In genomic region chr19:58134244-58134643, GRCh38 we compare ENCODE assay signal across 19 cellular contexts. TPM values are rescaled to one million over a fixed set of nuclear protein-coding genes. Genes with fewer than 3 reads are reported as not detected.
A peak's percentile ranks its signal among the peaks of the same experiment; 100 is the strongest.
DNase-seq lines count a peak whose midpoint lies in the region; ATAC-seq, FAIRE-seq and TF ChIP-seq lines count a peak whose summit lies in the region.
"Had no signal": no experiment of that assay in that cellular context is flagged by ENCODE, and none has a peak within 500 bp of the region (broad histone marks: within the 10 kb centered on the region; RNA-seq: fewer than 3 reads in every experiment).

No MANE protein-coding gene starts in this region.

- POLR2A ChIA-PET in K562 (lab: Yijun Ruan, JAX), result no interaction called here
- POLR2A ChIA-PET in naive thymus-derived CD4-positive, alpha-beta T cell (lab: Charles Lee), result interaction anchor here (0.7 kb wide), 1 partner anchor 498 kb away, joined by 3 read pairs; no protein-coding TSS in a partner anchor

- H3K4me2 ChIP-seq in BLaER1 treated with 17β-estradiol and CSF1 and Interleukin-3, amounts not matched to agents 10 nM and 100 nM, result no peak overlapping the region
- H3K4me2 ChIP-seq in K562 (ENCODE audit: insufficient read depth, low read length), result no peak overlapping the region

- intact Hi-C loops in K562 (cut with micrococcal nuclease), result no loop called here
- intact Hi-C loops in naive thymus-derived CD4-positive, alpha-beta T cell (cut with micrococcal nuclease), result no loop called here

- 8% methylated on average over 1 of the region's 1 CpG for WGBS in K562 (ENCODE audit: insufficient coverage, low coverage, missing lambda C conversion rate)

- no peak for TF ChIP-seq EP300 in K562 (IDR thresholded peaks at IDR 0.05; ENCODE audit: low read length)

- in situ Hi-C loops in K562 (cut with MboI), result no loop called here

- H3K4me1 ChIP-seq in BLaER1 treated with 17β-estradiol and CSF1 and Interleukin-3, amounts not matched to agents 10 nM and 100 nM, result no peaks in the 10 kb centered on the region
- H3K4me1 ChIP-seq in K562 (replicated peaks in 1 of 2; ENCODE audit: control insufficient read depth in 2 of 2, insufficient read depth in 2 of 2, low read length in 2 of 2), result no peaks in the 10 kb centered on the region
- no peaks in the 10 kb centered on the region for H3K4me1 ChIP-seq in muscle layer of duodenum (ENCODE audit: control insufficient read depth in 1 of 2, insufficient read depth in 2 of 2, low read length in 2 of 2)
- H3K4me1 ChIP-seq in thoracic aorta (ENCODE audit: control insufficient read depth in 1 of 2, low read depth in 2 of 2), result no peaks in the 10 kb centered on the region
- H3K4me1 ChIP-seq in naive thymus-derived CD4-positive, alpha-beta T cell (ENCODE audit: control insufficient read depth in 2 of 2, insufficient read depth in 2 of 2, low read length in 2 of 2), result no peaks in the 10 kb centered on the region

- H3K4me1 Mint-ChIP-seq in naive thymus-derived CD4-positive, alpha-beta T cell, result peaks cover 0 to 7% (median 0%) of the 10 kb centered on the region in 7 donors
- H3K4me1 Mint-ChIP-seq: CD14-positive monocyte, H9 had no signal

- CTCF ChIA-PET in K562 (lab: Yijun Ruan, JAX; ENCODE audit: low intra/inter-chr PET ratio), result no interaction called here
- CTCF ChIA-PET in naive thymus-derived CD4-positive, alpha-beta T cell (lab: Charles Lee), result interaction anchor here (0.6 kb wide), 1 partner anchor 250 kb away, joined by 4 read pairs; no protein-coding TSS in a partner anchor

- H3K27ac ChIP-seq in BLaER1 treated with 17β-estradiol and CSF1 and Interleukin-3, amounts not matched to agents 10 nM and 100 nM, result no peak overlapping the region
- H3K27ac ChIP-seq in K562 (ENCODE audit: extremely low read depth, low read depth, low read length) (no peak overlapping the region), muscle layer of duodenum (ENCODE audit: low read length) (no peak overlapping the region), thoracic aorta (no peak overlapping the region)
- no peak overlapping the region for H3K27ac ChIP-seq in naive thymus-derived CD4-positive, alpha-beta T cell (ENCODE audit: low read depth, low read length)
- H3K27ac ChIP-seq: HL-60 had no signal

- peak overlapping the region in 6 of 10 experiments; percentile 4 to 37 (median 14); a peak in 5 of 20 replicates for H3K4me3 ChIP-seq in BLaER1 treated with 17β-estradiol and CSF1 and Interleukin-3, amounts not matched to agents 10 nM and 100 nM
- H3K4me3 ChIP-seq in K562 (no peak overlapping the region), muscle layer of duodenum (ENCODE audit: low read depth in 1 of 2, low read length in 2 of 2) (peak overlapping the region; percentile 13 to 70), thoracic aorta (peak overlapping the region; percentile 17)
- H3K4me3 ChIP-seq in naive thymus-derived CD4-positive, alpha-beta T cell (ENCODE audit: low read length), result no peak overlapping the region

- H3K9me3 Mint-ChIP-seq in naive thymus-derived CD4-positive, alpha-beta T cell, result peaks cover 14 to 97% (median 78%) of the 10 kb centered on the region in 11 donors

- TF ChIP-seq POLR2A in K562 (conservative IDR thresholded peaks at IDR 0.05), result no peak

- DNase-seq in K562 (ENCODE audit: extremely low read depth in 1 of 4, low spot score in 3 of 4), result no peak
- no peak for DNase-seq in thoracic aorta (ENCODE audit: low spot score)
- no peak for DNase-seq in pons (ENCODE audit: low spot score)
- no peak for DNase-seq in NCI-H510A treated with DMSO at 0.1 percent for 48 hours (lab: John Stamatoyannopoulos, UW)
- no peak for DNase-seq in naive thymus-derived CD4-positive, alpha-beta T cell
- DNase-seq: AML-193; CD4-positive, alpha-beta memory T cell; DMS153; DMS79 treated with DMSO at 0.1 percent for 48 hours; GF-D8; H9; IMR-90; KBM-7 had no signal

- TF ChIP-seq CTCF in K562 (IDR thresholded peaks at IDR 0.05 in 2 of 3, conservative IDR thresholded peaks at IDR 0.05 in 1 of 3; ENCODE audit: insufficient read depth in 2 of 3, low read depth in 1 of 3, low read length in 3 of 3) (no peak), thoracic aorta (IDR thresholded peaks at IDR 0.05) (no peak)

- H3K9me3 ChIP-seq in BLaER1 treated with 17β-estradiol and CSF1 and Interleukin-3, amounts not matched to agents 10 nM and 100 nM (replicated peaks in 1 of 11), result peaks cover 100% of the 10 kb centered on the region in 11 experiments
- peaks cover 4% of the 10 kb centered on the region for H3K9me3 ChIP-seq in K562 (replicated peaks; ENCODE audit: control insufficient read depth, insufficient read depth, low read depth, low read length)
- peaks cover 71 to 97% of the 10 kb centered on the region in 2 donors for H3K9me3 ChIP-seq in muscle layer of duodenum (ENCODE audit: control insufficient read depth in 1 of 2, low read length in 2 of 2)
- peaks cover 100% of the 10 kb centered on the region for H3K9me3 ChIP-seq in thoracic aorta
- peaks cover 8 to 86% (median 47%) of the 10 kb centered on the region in 3 experiments for H3K9me3 ChIP-seq in naive thymus-derived CD4-positive, alpha-beta T cell (ENCODE audit: control insufficient read depth in 2 of 3, low read length in 3 of 3)

- H3K27me3 ChIP-seq in BLaER1 treated with 17β-estradiol and CSF1 and Interleukin-3, amounts not matched to agents 10 nM and 100 nM, result no peaks in the 10 kb centered on the region
- H3K27me3 ChIP-seq in K562 (ENCODE audit: control insufficient read depth in 2 of 2, insufficient read depth in 2 of 2, low read length in 2 of 2), result no peaks in the 10 kb centered on the region
- H3K27me3 ChIP-seq in muscle layer of duodenum (ENCODE audit: low read depth, low read length), result no peaks in the 10 kb centered on the region
- no peaks in the 10 kb centered on the region for H3K27me3 ChIP-seq in thoracic aorta (replicated peaks; ENCODE audit: insufficient read depth)
- H3K27me3 ChIP-seq in naive thymus-derived CD4-positive, alpha-beta T cell (ENCODE audit: control insufficient read depth in 2 of 2, insufficient read depth in 2 of 2, low read length in 2 of 2), result no peaks in the 10 kb centered on the region

- ATAC-seq in K562 (no peak), thoracic aorta (ENCODE audit: insufficient number of reproducible peaks, low FRiP score, low read depth) (no peak)
- ATAC-seq in naive thymus-derived CD4-positive, alpha-beta T cell, result no peak

- peaks cover 45 to 94% (median 85%) of the 10 kb centered on the region in 5 donors for H3K36me3 Mint-ChIP-seq in naive thymus-derived CD4-positive, alpha-beta T cell

- no peaks in the 10 kb centered on the region for H3K9me1 ChIP-seq in K562 (ENCODE audit: control insufficient read depth, insufficient read depth, low read length)

- no peak overlapping the region for H2AFZ ChIP-seq in K562 (ENCODE audit: low read depth, low read length)

- H3K27ac Mint-ChIP-seq in naive thymus-derived CD4-positive, alpha-beta T cell, result no peak overlapping the region
- H3K27ac Mint-ChIP-seq: CD14-positive monocyte; CD4-positive, alpha-beta memory T cell; H9 had no signal

- peaks cover 98 to 100% (median 100%) of the 10 kb centered on the region in 11 experiments for H3K36me3 ChIP-seq in BLaER1 treated with 17β-estradiol and CSF1 and Interleukin-3, amounts not matched to agents 10 nM and 100 nM
- no peaks in the 10 kb centered on the region for H3K36me3 ChIP-seq in K562 (ENCODE audit: control insufficient read depth, insufficient read depth, low read length)
- peaks cover 30 to 98% of the 10 kb centered on the region in 2 donors for H3K36me3 ChIP-seq in muscle layer of duodenum (ENCODE audit: control insufficient read depth in 1 of 2, insufficient read depth in 2 of 2, low read length in 2 of 2)
- H3K36me3 ChIP-seq in thoracic aorta, result peaks cover 94% of the 10 kb centered on the region
- peaks cover 9 to 98% (median 11%) of the 10 kb centered on the region in 3 experiments for H3K36me3 ChIP-seq in naive thymus-derived CD4-positive, alpha-beta T cell (ENCODE audit: control insufficient read depth in 2 of 3, insufficient read depth in 3 of 3, low read length in 3 of 3)

- H4K20me1 ChIP-seq in BLaER1 treated with 17β-estradiol and CSF1 and Interleukin-3, amounts not matched to agents 10 nM and 100 nM, result no peaks in the 10 kb centered on the region
- H4K20me1 ChIP-seq in K562 (replicated peaks; ENCODE audit: control insufficient read depth, insufficient read depth, low read length), result no peaks in the 10 kb centered on the region

- H3K4me3 Mint-ChIP-seq in naive thymus-derived CD4-positive, alpha-beta T cell, result peak overlapping the region in 2 of 10 donors; percentile 9 to 39
- H3K4me3 Mint-ChIP-seq: CD14-positive monocyte had no signal

- H3K79me2 ChIP-seq in K562 (ENCODE audit: control insufficient read depth, insufficient read depth, low read length), result no peaks in the 10 kb centered on the region

- TF ChIP-seq RAD21 in K562 (CRISPR knock-in tag; conservative IDR thresholded peaks at IDR 0.05 in 1 of 2, IDR thresholded peaks at IDR 0.05 in 1 of 2), result no peak

- no peak overlapping the region for H3K9ac ChIP-seq in BLaER1 treated with 17β-estradiol and CSF1 and Interleukin-3, amounts not matched to agents 10 nM and 100 nM
- no peak overlapping the region for H3K9ac ChIP-seq in K562 (ENCODE audit: insufficient read depth in 1 of 2, low read depth in 2 of 2, low read length in 2 of 2)

- no TSS peak for BruUV-seq in K562 (replicated peaks; lab: Mats Ljungman, UMichigan)

- H3K27me3 Mint-ChIP-seq in naive thymus-derived CD4-positive, alpha-beta T cell, result no peaks in the 10 kb centered on the region
- H3K27me3 Mint-ChIP-seq: CD4-positive, alpha-beta memory T cell had no signal

- FAIRE-seq in K562 (lab: Jason Lieb, UNC), result no peak
- FAIRE-seq: A204.1, H1 had no signal

RNA-seq across cellular contexts. Expression of gene ZNF329, which starts 16.3 kb away (rescaled TPM):
- 3.1 and 5.2 TPM in 2 replicates for total RNA-seq in K562 (2011; cell fraction: chromatin; rRNA removed; ENCODE audit: low replicate concordance)
- total RNA-seq in K562 (2011; cell fraction: nucleolus; rRNA removed), result 3.5 and 4.1 TPM in 2 replicates
- 2.5 and 3.8 TPM in 2 replicates for total RNA-seq in K562 (2011; cell fraction: nucleoplasm; rRNA removed)
- 2.0 TPM in 2 replicates for total RNA-seq in K562 (2014; rRNA removed)
- total RNA-seq in K562 (2014; rRNA removed; fragmentation: Illumina TruSeq; extraction: Trizol), result 3.6 and 4.2 TPM in 2 replicates
- 3.0 and 3.3 TPM in 2 replicates for total RNA-seq in K562 (2015; rRNA removed; fragmentation: Illumina TruSeq; extraction: Trizol)
- 2.2 TPM in 2 replicates for total RNA-seq in K562 (2021)
- polyA plus RNA-seq in K562 (2011; rRNA removed), result 1.2 and 2.4 TPM in 2 replicates
- polyA plus RNA-seq in K562 (2011; cell fraction: cytosol; rRNA removed), result 0.80 and 0.95 TPM in 2 replicates
- polyA plus RNA-seq in K562 (2011; cell fraction: nucleus; rRNA removed), result 0.55 and 0.87 TPM in 2 replicates
- 1.4 and 2.7 TPM in 2 replicates for polyA plus RNA-seq in K562 (2012)
- polyA plus RNA-seq in K562 (2014; fragmentation: Illumina TruSeq; extraction: Trizol), result 2.1 and 2.2 TPM in 2 replicates
- polyA plus RNA-seq in K562 (2014; fragmentation: Nextera tagmentation; extraction: Ambion mirVana), result 1 to 10 TPM in 1 of 2 experiments, under 1 TPM in 1; 0.21 to 1.0 TPM
- 1.2 and 2.0 TPM in 2 replicates for polyA plus RNA-seq in K562 (2014; rRNA removed)
- polyA minus RNA-seq in K562 (2011; rRNA and poly(A)+ RNA removed), result 2.1 and 4.2 TPM in 2 replicates
- 2.0 TPM in 1 of 2 replicates, not detected in the other for polyA minus RNA-seq in K562 (2011; cell fraction: cytosol; rRNA and poly(A)+ RNA removed)
- polyA minus RNA-seq in K562 (2011; cell fraction: nucleus; rRNA and poly(A)+ RNA removed), result 0.67 and 1.00 TPM in 2 replicates
- total RNA-seq in thoracic aorta, result 10 to 100 TPM in 1 of 2 donors, 1 to 10 TPM in 1; 6.8 to 10.6 TPM
- 10 to 100 TPM in 3 of 5 experiments, 1 to 10 TPM in 2; 2.8 to 17.1 (median 15.1) TPM for total RNA-seq in naive thymus-derived CD4-positive, alpha-beta T cell
- 10 to 100 TPM in 1 of 2 donors, 1 to 10 TPM in 1; 8.2 to 12.6 TPM for polyA plus RNA-seq in naive thymus-derived CD4-positive, alpha-beta T cell

RNA-seq across cellular contexts. Expression of gene ZSCAN18, which starts 36.2 kb away (rescaled TPM):
- 0.97 and 1.7 TPM in 2 replicates for total RNA-seq in K562 (2011; cell fraction: chromatin; rRNA removed; ENCODE audit: low replicate concordance)
- 1.2 and 2.0 TPM in 2 replicates for total RNA-seq in K562 (2011; cell fraction: nucleolus; rRNA removed)
- 1.2 and 2.1 TPM in 2 replicates for total RNA-seq in K562 (2011; cell fraction: nucleoplasm; rRNA removed)
- total RNA-seq in K562 (2014; rRNA removed), result 0.23 and 0.65 TPM in 2 replicates
- total RNA-seq in K562 (2014; rRNA removed; fragmentation: Illumina TruSeq; extraction: Trizol), result 0.07 and 0.35 TPM in 2 replicates
- total RNA-seq in K562 (2015; rRNA removed; fragmentation: Illumina TruSeq; extraction: Trizol), result 0.14 and 0.30 TPM in 2 replicates
- 0.81 and 1.0 TPM in 2 replicates for total RNA-seq in K562 (2021)
- 0.38 and 0.43 TPM in 2 replicates for polyA plus RNA-seq in K562 (2011; rRNA removed)
- 0.21 and 0.43 TPM in 2 replicates for polyA plus RNA-seq in K562 (2011; cell fraction: cytosol; rRNA removed)
- polyA plus RNA-seq in K562 (2011; cell fraction: nucleus; rRNA removed), result 1.2 and 2.6 TPM in 2 replicates
- 0.94 and 4.6 TPM in 2 replicates for polyA plus RNA-seq in K562 (2012)
- 0.40 and 0.48 TPM in 2 replicates for polyA plus RNA-seq in K562 (2014; fragmentation: Illumina TruSeq; extraction: Trizol)
- polyA plus RNA-seq in K562 (2014; fragmentation: Nextera tagmentation; extraction: Ambion mirVana), result under 1 TPM in 1 of 2 experiments, not detected in 1; 0.08 TPM
- polyA plus RNA-seq in K562 (2014; rRNA removed), result 0.71 and 1.9 TPM in 2 replicates
- 0.15 and 0.25 TPM in 2 replicates for polyA minus RNA-seq in K562 (2011; rRNA and poly(A)+ RNA removed)
- not detected in 2 replicates for polyA minus RNA-seq in K562 (2011; cell fraction: cytosol; rRNA and poly(A)+ RNA removed)
- polyA minus RNA-seq in K562 (2011; cell fraction: nucleus; rRNA and poly(A)+ RNA removed), result 0.89 and 1.3 TPM in 2 replicates
- total RNA-seq in thoracic aorta, result 100 to 1,000 TPM in 1 of 2 donors, 10 to 100 TPM in 1; 90.9 to 102 TPM
- total RNA-seq in naive thymus-derived CD4-positive, alpha-beta T cell, result 100 to 1,000 TPM in 1 of 5 experiments, 10 to 100 TPM in 3, 1 to 10 TPM in 1; 8.2 to 100 (median 78.1) TPM
- polyA plus RNA-seq in naive thymus-derived CD4-positive, alpha-beta T cell, result 10 to 100 TPM; 17.9 to 30.7 TPM

RNA-seq across cellular contexts. Expression of gene ZNF274, which starts 48.6 kb away (rescaled TPM):
- total RNA-seq in K562 (2011; cell fraction: chromatin; rRNA removed; ENCODE audit: low replicate concordance), result 87.2 and 99.4 TPM in 2 replicates
- total RNA-seq in K562 (2011; cell fraction: nucleolus; rRNA removed), result 74.9 and 80.5 TPM in 2 replicates
- total RNA-seq in K562 (2011; cell fraction: nucleoplasm; rRNA removed), result 74.5 and 86.6 TPM in 2 replicates
- 28.1 and 31.1 TPM in 2 replicates for total RNA-seq in K562 (2014; rRNA removed)
- 26.8 and 28.9 TPM in 2 replicates for total RNA-seq in K562 (2014; rRNA removed; fragmentation: Illumina TruSeq; extraction: Trizol)
- 21.5 and 22.1 TPM in 2 replicates for total RNA-seq in K562 (2015; rRNA removed; fragmentation: Illumina TruSeq; extraction: Trizol)
- 28.2 and 28.7 TPM in 2 replicates for total RNA-seq in K562 (2021)
- 35.3 and 37.0 TPM in 2 replicates for polyA plus RNA-seq in K562 (2011; rRNA removed)
- polyA plus RNA-seq in K562 (2011; cell fraction: cytosol; rRNA removed), result 22.3 and 30.4 TPM in 2 replicates
- 53.2 and 72.8 TPM in 2 replicates for polyA plus RNA-seq in K562 (2011; cell fraction: nucleus; rRNA removed)
- polyA plus RNA-seq in K562 (2012), result 21.8 and 36.4 TPM in 2 replicates
- polyA plus RNA-seq in K562 (2014; fragmentation: Illumina TruSeq; extraction: Trizol), result 32.0 and 32.8 TPM in 2 replicates
- polyA plus RNA-seq in K562 (2014; fragmentation: Nextera tagmentation; extraction: Ambion mirVana), result 1 to 10 TPM; 5.2 to 5.4 TPM
- polyA plus RNA-seq in K562 (2014; rRNA removed), result 31.0 and 33.6 TPM in 2 replicates
- 32.7 and 33.5 TPM in 2 replicates for polyA minus RNA-seq in K562 (2011; rRNA and poly(A)+ RNA removed)
- polyA minus RNA-seq in K562 (2011; cell fraction: cytosol; rRNA and poly(A)+ RNA removed), result 15.4 and 16.8 TPM in 2 replicates
- 34.1 and 47.1 TPM in 2 replicates for polyA minus RNA-seq in K562 (2011; cell fraction: nucleus; rRNA and poly(A)+ RNA removed)
- 10 to 100 TPM; 26.4 to 32.6 TPM for total RNA-seq in thoracic aorta
- 10 to 100 TPM; 20.1 to 91.1 (median 52.7) TPM for total RNA-seq in naive thymus-derived CD4-positive, alpha-beta T cell
- polyA plus RNA-seq in naive thymus-derived CD4-positive, alpha-beta T cell, result 10 to 100 TPM; 41.7 to 53.9 TPM

Comparison
In these comparisons a context has a peak if more than half of its experiments do, and no peak if none do; other contexts are left out.
1. H3K4me3 ChIP-seq: peak in BLaER1 treated with 17β-estradiol and CSF1 and Interleukin-3, amounts not matched to agents 10 nM and 100 nM (6 of 10), muscle layer of duodenum (2 of 2) and thoracic aorta (single experiment); none in K562 (single experiment) and naive thymus-derived CD4-positive, alpha-beta T cell (single experiment).